In genomic region chr3:52468336-52468735, GRCh38 we compare ENCODE assay signal across 14 cellular contexts. TPM values are rescaled to one million over a fixed set of nuclear protein-coding genes. Genes with fewer than 3 reads are reported as not detected.
DNase-seq lines count a peak whose midpoint lies in the region; ATAC-seq, FAIRE-seq and TF ChIP-seq lines count a peak whose summit lies in the region.
"Had no signal": no experiment of that assay in that cellular context is flagged by ENCODE, and none has a peak within 500 bp of the region (broad histone marks: within the 10 kb centered on the region; RNA-seq: fewer than 3 reads in every experiment).

No MANE protein-coding gene starts in this region.

- H3K4me2 ChIP-seq in mesendoderm (ENCODE audit: low read length) = no peak overlapping the region

- TF ChIP-seq POLR2A in tibial nerve (IDR thresholded peaks at IDR 0.05) = no peak
- TF ChIP-seq POLR2A in GM12891 (IDR thresholded peaks at IDR 0.05; ENCODE audit: low read depth, low read length) = no peak

- no peaks in the 10 kb centered on the region for H3K9me3 Mint-ChIP-seq in activated naive CD4-positive, alpha-beta T cell treated with anti-CD3 and anti-CD28 coated beads, Interleukin-2, amount 50 U/mL, for 24 hours
- H3K9me3 Mint-ChIP-seq in activated T-helper 17 cell treated with anti-CD3 and anti-CD28 coated beads, Interleukin-2, amount 50 U/mL, for 72 hours = no peaks in the 10 kb centered on the region

- H3K27me3 ChIP-seq in tibial nerve (no peaks in the 10 kb centered on the region), mesendoderm (ENCODE audit: insufficient read depth, low read length, poor library complexity) (no peaks in the 10 kb centered on the region)

- H4K8ac ChIP-seq in mesendoderm (ENCODE audit: low read depth, low read length) = no peak overlapping the region

- FAIRE-seq in GM12891 (lab: Jason Lieb, UNC) = no peak
- FAIRE-seq: G401.6 had no signal

- no peaks in the 10 kb centered on the region for H3K27me3 Mint-ChIP-seq in activated naive CD4-positive, alpha-beta T cell treated with anti-CD3 and anti-CD28 coated beads, Interleukin-2, amount 50 U/mL, for 24 hours
- H3K27me3 Mint-ChIP-seq in activated T-helper 17 cell treated with anti-CD3 and anti-CD28 coated beads, Interleukin-2, amount 50 U/mL, for 72 hours = no peaks in the 10 kb centered on the region

- H3K79me1 ChIP-seq in mesendoderm (ENCODE audit: low read length) = peaks cover 5% of the 10 kb centered on the region

- no peak overlapping the region for H4K5ac ChIP-seq in mesendoderm (ENCODE audit: low read length)

- H3K9me3 ChIP-seq in tibial nerve = no peaks in the 10 kb centered on the region

- H3K23ac ChIP-seq in mesendoderm (ENCODE audit: low read length) = no peak overlapping the region

- no peaks in the 10 kb centered on the region for H3K36me3 Mint-ChIP-seq in activated naive CD4-positive, alpha-beta T cell treated with anti-CD3 and anti-CD28 coated beads, Interleukin-2, amount 50 U/mL, for 24 hours
- peaks cover 75% of the 10 kb centered on the region for H3K36me3 Mint-ChIP-seq in activated T-helper 17 cell treated with anti-CD3 and anti-CD28 coated beads, Interleukin-2, amount 50 U/mL, for 72 hours (ENCODE audit: low read depth)

- H3K36me3 ChIP-seq in tibial nerve (peaks cover 0 to 60% (median 3%) of the 10 kb centered on the region in 3 donors), mesendoderm (ENCODE audit: control insufficient read depth, insufficient read depth, low read length) (peaks cover 6% of the 10 kb centered on the region)

- 37 to 40% methylated on average over 9 of the region's 9 CpGs for WGBS in tibial nerve, 2 donors
- WGBS in mesendoderm (ENCODE audit: extremely low coverage, insufficient coverage, low lambda C conversion rate) = no CpG with 5 or more reads among the region's 9 CpGs

- no peak overlapping the region for H2AK5ac ChIP-seq in mesendoderm (ENCODE audit: low read length)

- no peak overlapping the region for H2BK120ac ChIP-seq in mesendoderm (ENCODE audit: low read depth, low read length)

- H3K4me1 ChIP-seq in tibial nerve (peaks cover 0 to 77% (median 14%) of the 10 kb centered on the region in 4 donors), mesendoderm (ENCODE audit: control insufficient read depth, low read depth, low read length) (no peaks in the 10 kb centered on the region)

- H3K18ac ChIP-seq in mesendoderm (ENCODE audit: low read length) = no peak overlapping the region

- no peak overlapping the region for H2BK5ac ChIP-seq in mesendoderm (ENCODE audit: low read length)

- H3K27ac ChIP-seq in tibial nerve (peak overlapping the region in 3 of 4 donors; percentile 22 to 67 (median 57)), mesendoderm (ENCODE audit: low read depth, low read length) (no peak overlapping the region)

- ATAC-seq in activated T-helper 17 cell treated with anti-CD3 and anti-CD28 coated beads, Interleukin-2, amount 50 U/mL, for 72 hours (replicated peaks) = no peak
- ATAC-seq in left cardiac atrium = peak; percentile 28 to 61
- ATAC-seq in HG02884 (IDR thresholded peaks at IDR 0.05; ENCODE audit: unreplicated experiment) = no peak

- no peak overlapping the region for H3K4me3 ChIP-seq in tibial nerve
- H3K4me3 ChIP-seq in mesendoderm (ENCODE audit: low read length) = no peak overlapping the region

- H3K4me1 Mint-ChIP-seq in activated naive CD4-positive, alpha-beta T cell treated with anti-CD3 and anti-CD28 coated beads, Interleukin-2, amount 50 U/mL, for 24 hours = peaks cover 17% of the 10 kb centered on the region
- H3K4me1 Mint-ChIP-seq in activated T-helper 17 cell treated with anti-CD3 and anti-CD28 coated beads, Interleukin-2, amount 50 U/mL, for 72 hours = no peaks in the 10 kb centered on the region

- H3K56ac ChIP-seq in mesendoderm (ENCODE audit: low read length) = no peak overlapping the region

- TF ChIP-seq EP300 in tibial nerve (IDR thresholded peaks at IDR 0.05) = peak in 1 of 2 donors; percentile 9

- H3K4ac ChIP-seq in mesendoderm (ENCODE audit: low read depth, low read length) = no peak overlapping the region

- peaks cover 9% of the 10 kb centered on the region for H3K79me2 ChIP-seq in mesendoderm (ENCODE audit: control insufficient read depth, insufficient read depth, low read length)

- H3K27ac Mint-ChIP-seq in activated naive CD4-positive, alpha-beta T cell treated with anti-CD3 and anti-CD28 coated beads, Interleukin-2, amount 50 U/mL, for 24 hours = peak overlapping the region; percentile 41
- peak overlapping the region; percentile 76 for H3K27ac Mint-ChIP-seq in activated T-helper 17 cell treated with anti-CD3 and anti-CD28 coated beads, Interleukin-2, amount 50 U/mL, for 72 hours

- H3K9ac ChIP-seq in mesendoderm (ENCODE audit: low read length) = no peak overlapping the region

- DNase-seq in activated naive CD4-positive, alpha-beta T cell (lab: John Stamatoyannopoulos, UW) = no peak
- DNase-seq in left cardiac atrium (peak; percentile 26), tibial nerve (ENCODE audit: low spot score in 2 of 2) (no peak), mesendoderm (no peak), GM12891 (ENCODE audit: insufficient read length, low spot score) (no peak)
- DNase-seq: ACHN, amygdala, T-helper 1 cell had no signal

- TF ChIP-seq CTCF in tibial nerve (IDR thresholded peaks at IDR 0.05) = no peak

- H3K4me3 Mint-ChIP-seq in activated naive CD4-positive, alpha-beta T cell treated with anti-CD3 and anti-CD28 coated beads, Interleukin-2, amount 50 U/mL, for 24 hours = no peak overlapping the region
- no peak overlapping the region for H3K4me3 Mint-ChIP-seq in activated T-helper 17 cell treated with anti-CD3 and anti-CD28 coated beads, Interleukin-2, amount 50 U/mL, for 72 hours

- H2BK15ac ChIP-seq in mesendoderm (replicated peaks; ENCODE audit: low read depth) = no peak overlapping the region

- intact Hi-C loops in left cardiac atrium (cut with DNase I) = no loop called here

TF ChIP-seq in GM12891, 5 proteins besides CTCF, POLR2A, EP300 and RAD21:
- TF ChIP-seq POU2F2 (IDR thresholded peaks at IDR 0.05; ENCODE audit: low read depth, low read length) = no peak
- no peak for TF ChIP-seq SPI1 (IDR thresholded peaks at IDR 0.05; ENCODE audit: low read depth, low read length)
- TF ChIP-seq POLR2AphosphoS5 (IDR thresholded peaks at IDR 0.05; ENCODE audit: low read depth, low read length) = no peak
- TF ChIP-seq PAX5 (IDR thresholded peaks at IDR 0.05; ENCODE audit: insufficient read depth, low read length, severe bottlenecking) = no peak
- TF ChIP-seq TAF1 (IDR thresholded peaks at IDR 0.05; ENCODE audit: low read depth, low read length) = no peak

RNA-seq across cellular contexts. Expression of gene NISCH, which starts 12.9 kb away (rescaled TPM):
- total RNA-seq in activated T-helper 17 cell treated with anti-CD3 and anti-CD28 coated beads, Interleukin-2, amount 50 U/mL, for 72 hours = 100 to 1,000 TPM in 1 of 2 donors, 10 to 100 TPM in 1; 75.2 to 123 TPM
- total RNA-seq in left cardiac atrium (10 to 100 TPM; 45.9 to 49.0 TPM), tibial nerve (100 to 1,000 TPM; 192 to 305 (median 232) TPM)
- polyA plus RNA-seq in mesendoderm (2013, experiment 1 of 2) = 28.4 TPM
- 29.0 TPM for polyA plus RNA-seq in mesendoderm (2013, experiment 2 of 2)
- polyA plus RNA-seq in GM12891 (2012; ENCODE audit: low read depth, missing spikeins) = 26.0 TPM

RNA-seq across cellular contexts. Expression of gene TNNC1, which starts 14.5 kb away (rescaled TPM):
- total RNA-seq in activated T-helper 17 cell treated with anti-CD3 and anti-CD28 coated beads, Interleukin-2, amount 50 U/mL, for 72 hours = 1 to 10 TPM; 2.0 to 6.5 TPM
- total RNA-seq in left cardiac atrium (1,000 to 10,000 TPM; 2,841 to 3,233 TPM), tibial nerve (100 to 1,000 TPM; 235 to 624 (median 535) TPM)
- polyA plus RNA-seq in mesendoderm (2013, experiment 1 of 2) = 6.0 TPM
- 6.5 TPM for polyA plus RNA-seq in mesendoderm (2013, experiment 2 of 2)
- polyA plus RNA-seq in GM12891 (2012; ENCODE audit: low read depth, missing spikeins) = 1.3 TPM
- total RNA-seq: pulmonary artery endothelial cell had no signal

RNA-seq across cellular contexts. Expression of gene SEMA3G, which starts 23.4 kb away (rescaled TPM):
- under 1 TPM; 0.08 to 0.82 TPM for total RNA-seq in activated T-helper 17 cell treated with anti-CD3 and anti-CD28 coated beads, Interleukin-2, amount 50 U/mL, for 72 hours
- total RNA-seq in left cardiac atrium (10 to 100 TPM; 13.7 to 19.9 TPM), tibial nerve (10 to 100 TPM; 11.5 to 67.5 (median 32.7) TPM)
- 0.56 TPM for polyA plus RNA-seq in mesendoderm (2013, experiment 1 of 2)
- 0.62 TPM for polyA plus RNA-seq in mesendoderm (2013, experiment 2 of 2)
- polyA plus RNA-seq in GM12891 (2012; ENCODE audit: low read depth, missing spikeins) = 0.03 TPM

RNA-seq across cellular contexts. Expression of gene STAB1, which starts 26.8 kb away (rescaled TPM):
- under 1 TPM; 0.19 to 0.26 TPM for total RNA-seq in activated T-helper 17 cell treated with anti-CD3 and anti-CD28 coated beads, Interleukin-2, amount 50 U/mL, for 72 hours
- 100 to 1,000 TPM; 169 to 195 TPM for total RNA-seq in left cardiac atrium
- 100 to 1,000 TPM; 167 to 527 (median 264) TPM for total RNA-seq in tibial nerve
- 0.21 TPM for polyA plus RNA-seq in mesendoderm (2013, experiment 1 of 2)
- polyA plus RNA-seq in mesendoderm (2013, experiment 2 of 2) = 0.32 TPM
- 0.08 TPM for polyA plus RNA-seq in GM12891 (2012; ENCODE audit: low read depth, missing spikeins)
- total RNA-seq: MCF 10A had no signal

RNA-seq across cellular contexts. Expression of gene PHF7, which starts 57.9 kb away (rescaled TPM):
- total RNA-seq in activated T-helper 17 cell treated with anti-CD3 and anti-CD28 coated beads, Interleukin-2, amount 50 U/mL, for 72 hours = 10 to 100 TPM; 16.7 to 22.5 TPM
- 10 to 100 TPM; 13.1 to 16.0 TPM for total RNA-seq in left cardiac atrium
- 10 to 100 TPM in 2 of 4 donors, 1 to 10 TPM in 2; 7.2 to 23.5 (median 12.1) TPM for total RNA-seq in tibial nerve
- polyA plus RNA-seq in mesendoderm (2013, experiment 1 of 2) = 4.9 TPM
- polyA plus RNA-seq in mesendoderm (2013, experiment 2 of 2) = 4.9 TPM
- 3.9 TPM for polyA plus RNA-seq in GM12891 (2012; ENCODE audit: low read depth, missing spikeins)

Comparison
In these comparisons a context has a peak if more than half of its experiments do, and no peak if none do; other contexts are left out.
1. ATAC-seq: peak in left cardiac atrium (2 of 2); none in activated T-helper 17 cell treated with anti-CD3 and anti-CD28 coated beads, Interleukin-2, amount 50 U/mL, for 72 hours (single experiment) and HG02884 (single experiment).
2. RNA of gene TNNC1, which starts 14.5 kb away (total RNA-seq): 2,841 to 3,233 TPM in left cardiac atrium and 235 to 624 TPM in tibial nerve; 2.0 to 6.5 TPM in activated T-helper 17 cell treated with anti-CD3 and anti-CD28 coated beads, Interleukin-2, amount 50 U/mL, for 72 hours; every median in the first group is over 10 times any median in the second.
3. RNA of gene SEMA3G, which starts 23.4 kb away (total RNA-seq): 11.5 to 67.5 TPM in tibial nerve and 13.7 to 19.9 TPM in left cardiac atrium; 0.08 to 0.82 TPM in activated T-helper 17 cell treated with anti-CD3 and anti-CD28 coated beads, Interleukin-2, amount 50 U/mL, for 72 hours; every median in the first group is over 4 times any median in the second.